Comparison of ENCODE assay signal across 1 cellular context in genomic region chr6:54805077-54805476, GRCh38.
TF ChIP-seq lines count a peak whose summit lies in the region.

No MANE protein-coding gene starts in this region.

TF ChIP-seq in SK-N-SH, 30 proteins besides CTCF, POLR2A, EP300 and RAD21 (continued from another document):
- TF ChIP-seq, protein P1, sequence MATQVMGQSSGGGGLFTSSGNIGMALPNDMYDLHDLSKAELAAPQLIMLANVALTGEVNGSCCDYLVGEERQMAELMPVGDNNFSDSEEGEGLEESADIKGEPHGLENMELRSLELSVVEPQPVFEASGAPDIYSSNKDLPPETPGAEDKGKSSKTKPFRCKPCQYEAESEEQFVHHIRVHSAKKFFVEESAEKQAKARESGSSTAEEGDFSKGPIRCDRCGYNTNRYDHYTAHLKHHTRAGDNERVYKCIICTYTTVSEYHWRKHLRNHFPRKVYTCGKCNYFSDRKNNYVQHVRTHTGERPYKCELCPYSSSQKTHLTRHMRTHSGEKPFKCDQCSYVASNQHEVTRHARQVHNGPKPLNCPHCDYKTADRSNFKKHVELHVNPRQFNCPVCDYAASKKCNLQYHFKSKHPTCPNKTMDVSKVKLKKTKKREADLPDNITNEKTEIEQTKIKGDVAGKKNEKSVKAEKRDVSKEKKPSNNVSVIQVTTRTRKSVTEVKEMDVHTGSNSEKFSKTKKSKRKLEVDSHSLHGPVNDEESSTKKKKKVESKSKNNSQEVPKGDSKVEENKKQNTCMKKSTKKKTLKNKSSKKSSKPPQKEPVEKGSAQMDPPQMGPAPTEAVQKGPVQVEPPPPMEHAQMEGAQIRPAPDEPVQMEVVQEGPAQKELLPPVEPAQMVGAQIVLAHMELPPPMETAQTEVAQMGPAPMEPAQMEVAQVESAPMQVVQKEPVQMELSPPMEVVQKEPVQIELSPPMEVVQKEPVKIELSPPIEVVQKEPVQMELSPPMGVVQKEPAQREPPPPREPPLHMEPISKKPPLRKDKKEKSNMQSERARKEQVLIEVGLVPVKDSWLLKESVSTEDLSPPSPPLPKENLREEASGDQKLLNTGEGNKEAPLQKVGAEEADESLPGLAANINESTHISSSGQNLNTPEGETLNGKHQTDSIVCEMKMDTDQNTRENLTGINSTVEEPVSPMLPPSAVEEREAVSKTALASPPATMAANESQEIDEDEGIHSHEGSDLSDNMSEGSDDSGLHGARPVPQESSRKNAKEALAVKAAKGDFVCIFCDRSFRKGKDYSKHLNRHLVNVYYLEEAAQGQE (IDR thresholded peaks at IDR 0.05; ENCODE audit: low read depth, low read length): no peak
- TF ChIP-seq TAF1 (IDR thresholded peaks at IDR 0.05; ENCODE audit: borderline replicate concordance, low read depth, low read length) (no peak), GABPA (IDR thresholded peaks at IDR 0.05; ENCODE audit: low read depth) (no peak), MXI1 (IDR thresholded peaks at IDR 0.05; ENCODE audit: low read depth, low read length) (no peak), JUND (IDR thresholded peaks at IDR 0.05) (no peak), GATA2 (CRISPR knock-in tag; IDR thresholded peaks at IDR 0.05) (no peak), TCF12 (IDR thresholded peaks at IDR 0.05) (no peak), TEAD4 (IDR thresholded peaks at IDR 0.05; ENCODE audit: borderline replicate concordance, insufficient read depth) (no peak), SMC3 (IDR thresholded peaks at IDR 0.05; ENCODE audit: low read depth, low read length) (no peak), IRF3 (IDR thresholded peaks at IDR 0.05; ENCODE audit: low read depth, low read length) (no peak), SIN3A (IDR thresholded peaks at IDR 0.05; ENCODE audit: borderline replicate concordance, low read depth, low read length) (no peak)
